In genomic region chr20:8633366-8633765, GRCh38 we compare ENCODE assay signal across 22 cellular contexts.
DNase-seq lines count a peak whose midpoint lies in the region; ATAC-seq and TF ChIP-seq lines count a peak whose summit lies in the region.
"Had no signal": no experiment of that assay in that cellular context is flagged by ENCODE, and none has a peak within 500 bp of the region (broad histone marks: within the 10 kb centered on the region; RNA-seq: fewer than 3 reads in every experiment).

No MANE protein-coding gene starts in this region.

- no peaks in the 10 kb centered on the region for H3F3A ChIP-seq in PC-9 (ENCODE audit: insufficient read depth, low read depth)

- H3K18ac ChIP-seq in mesenchymal stem cell (ENCODE audit: low read depth in 1 of 2, low read length in 2 of 2), result no peak overlapping the region

- WGBS in mesenchymal stem cell, result 74% methylated on average over 1 of the region's 1 CpG

- H3K36me3 ChIP-seq in mesenchymal stem cell (ENCODE audit: control insufficient read depth in 1 of 2, insufficient read depth in 2 of 2, low read depth in 1 of 2, low read length in 2 of 2) (no peaks in the 10 kb centered on the region), breast epithelium (no peaks in the 10 kb centered on the region), PC-9 (ENCODE audit: low read depth) (no peaks in the 10 kb centered on the region)
- H3K36me3 ChIP-seq: HAP-1 had no signal

- H3K23ac ChIP-seq in mesenchymal stem cell (ENCODE audit: low read length in 2 of 2), result no peak overlapping the region

- DNase-seq in EH (ENCODE audit: low read depth) (peak; percentile 81), RPMI7951 (ENCODE audit: low read depth) (peak; percentile 46), epithelial cell of esophagus (ENCODE audit: low read depth) (peak; percentile 14), mesenchymal stem cell (no peak), NCI-H128 (lab: John Stamatoyannopoulos, UW; ENCODE audit: unreplicated experiment) (no peak), breast epithelium (ENCODE audit: low spot score in 2 of 2) (no peak), PC-9 (no peak)
- DNase-seq: activated CD4-positive, alpha-beta T cell treated with anti-CD3 and anti-CD28 coated beads for 48 hours; CD8-positive, alpha-beta memory T cell; DMS79; Kasumi-1; left colon; natural killer cell; NCI-H1105 treated with DMSO at 0.1 percent for 48 hours; NCI-H524; stimulated activated naive B cell treated with anti-CD40 and anti-IgM and Interleukin-4, amounts not matched to agents 10 μg/mL and 1 μg/mL and 100 μg/mL, for 72 hours had no signal

- no peak overlapping the region for H2BK5ac ChIP-seq in mesenchymal stem cell (ENCODE audit: low read depth, low read length, poor library complexity, severe bottlenecking)

- H3K9me2 ChIP-seq in PC-9 (ENCODE audit: insufficient read depth), result no peaks in the 10 kb centered on the region

- no peak overlapping the region for H4K8ac ChIP-seq in mesenchymal stem cell (ENCODE audit: low read length)

- no peak for ATAC-seq in HG02885 (IDR thresholded peaks at IDR 0.05; ENCODE audit: poor library complexity, unreplicated experiment)
- ATAC-seq: activated naive CD4-positive, alpha-beta T cell treated with anti-CD3 and anti-CD28 coated beads, Interleukin-2, amount 50 U/mL, for 72 hours; left colon; natural killer cell; Right ventricle myocardium inferior; sciatic nerve; stimulated activated naive B cell treated with anti-CD40 and anti-IgM and Interleukin-4, amounts not matched to agents 10 μg/mL and 1 μg/mL and 100 μg/mL, for 72 hours had no signal

- H2AFZ ChIP-seq in mesenchymal stem cell (ENCODE audit: low read depth, low read length), result no peak overlapping the region
- no peak overlapping the region for H2AFZ ChIP-seq in PC-9
- H2AFZ ChIP-seq: parathyroid adenoma had no signal

- H2BK15ac ChIP-seq in mesenchymal stem cell (ENCODE audit: low read depth, poor library complexity, severe bottlenecking), result no peak overlapping the region

- H2AK5ac ChIP-seq in mesenchymal stem cell (ENCODE audit: low read length, severe bottlenecking), result no peak overlapping the region

- POLR2A ChIA-PET in PC-9 (lab: Charles Lee; ENCODE audit: unreplicated experiment), result no interaction called here

- H4K91ac ChIP-seq in mesenchymal stem cell (ENCODE audit: low read length), result no peak overlapping the region

- no peak overlapping the region for H3K14ac ChIP-seq in mesenchymal stem cell (ENCODE audit: low read length in 2 of 2)

- H3K4me1 ChIP-seq in mesenchymal stem cell (ENCODE audit: control insufficient read depth, insufficient read depth, low read depth, low read length), result peaks cover 3% of the 10 kb centered on the region
- no peaks in the 10 kb centered on the region for H3K4me1 ChIP-seq in breast epithelium
- no peaks in the 10 kb centered on the region for H3K4me1 ChIP-seq in PC-9 (replicated peaks; ENCODE audit: insufficient read depth)
- H3K4me1 ChIP-seq: HAP-1 had no signal

- TF ChIP-seq CTCF in epithelial cell of esophagus (IDR thresholded peaks at IDR 0.05; ENCODE audit: insufficient read depth, low read depth, low read length, missing control alignments) (no peak), breast epithelium (IDR thresholded peaks at IDR 0.05) (no peak), PC-9 (conservative IDR thresholded peaks at IDR 0.05) (no peak)

- H3K27ac ChIP-seq in mesenchymal stem cell (ENCODE audit: low read length, poor library complexity, severe bottlenecking) (peak overlapping the region; percentile 61), breast epithelium (no peak overlapping the region), PC-9 (no peak overlapping the region)
- H3K27ac ChIP-seq: parathyroid adenoma had no signal

- no peak overlapping the region for H3K4me3 ChIP-seq in epithelial cell of esophagus (ENCODE audit: low read length)
- no peak overlapping the region for H3K4me3 ChIP-seq in mesenchymal stem cell (ENCODE audit: insufficient read depth in 1 of 2, low read depth in 1 of 2, low read length in 2 of 2)
- no peak overlapping the region for H3K4me3 ChIP-seq in breast epithelium
- no peak overlapping the region for H3K4me3 ChIP-seq in PC-9
- H3K4me3 ChIP-seq: HAP-1 had no signal

- CTCF ChIA-PET in PC-9 (lab: Charles Lee), result no interaction called here

- no peaks in the 10 kb centered on the region for H3K79me2 ChIP-seq in PC-9 (ENCODE audit: low read depth)
- H3K79me2 ChIP-seq: parathyroid adenoma had no signal

- H4K20me1 ChIP-seq in PC-9 (ENCODE audit: insufficient read depth), result no peaks in the 10 kb centered on the region

- intact Hi-C loops in breast epithelium (cut with DNase I; ENCODE audit: low total_unique reads) (no loop called here), PC-9 (cut with micrococcal nuclease; ENCODE audit: unreplicated experiment) (no loop called here)

- H3K4ac ChIP-seq in mesenchymal stem cell (ENCODE audit: low read depth in 1 of 2, low read length in 2 of 2), result no peak overlapping the region

- H3K27me3 ChIP-seq in mesenchymal stem cell (ENCODE audit: control insufficient read depth in 1 of 2, insufficient read depth in 1 of 2, low read length in 2 of 2) (no peaks in the 10 kb centered on the region), breast epithelium (no peaks in the 10 kb centered on the region), PC-9 (ENCODE audit: insufficient read depth, low read depth) (no peaks in the 10 kb centered on the region)

- H3K9ac ChIP-seq in mesenchymal stem cell (ENCODE audit: low read length), result no peak overlapping the region
- H3K9ac ChIP-seq: parathyroid adenoma had no signal

- no peak for TF ChIP-seq POLR2A in breast epithelium (IDR thresholded peaks at IDR 0.05)

- no peak overlapping the region for H2BK12ac ChIP-seq in mesenchymal stem cell (ENCODE audit: low read length in 2 of 2)

- no peaks in the 10 kb centered on the region for H3K79me1 ChIP-seq in mesenchymal stem cell (replicated peaks; ENCODE audit: low read length, poor library complexity, severe bottlenecking)

- BruUV-seq in PC-9 (replicated peaks; lab: Mats Ljungman, UMichigan), result no TSS peak

- no peaks in the 10 kb centered on the region for H3K9me3 ChIP-seq in mesenchymal stem cell (ENCODE audit: control insufficient read depth, low read length)
- no peaks in the 10 kb centered on the region for H3K9me3 ChIP-seq in breast epithelium
- no peaks in the 10 kb centered on the region for H3K9me3 ChIP-seq in PC-9 (ENCODE audit: insufficient read depth, low read depth)
- H3K9me3 ChIP-seq: HAP-1 had no signal

- no peak overlapping the region for H2BK120ac ChIP-seq in mesenchymal stem cell (ENCODE audit: low read depth, low read length)

- no peak overlapping the region for H3K4me2 ChIP-seq in mesenchymal stem cell (ENCODE audit: low read length, poor library complexity, severe bottlenecking)
- no peak overlapping the region for H3K4me2 ChIP-seq in PC-9

Comparison
In these comparisons a context has a peak if more than half of its experiments do, and no peak if none do; other contexts are left out.
1. DNase-seq: peak in EH (single experiment), RPMI7951 (single experiment) and epithelial cell of esophagus (single experiment); none in mesenchymal stem cell (single experiment), NCI-H128 (single experiment), breast epithelium (0 of 2) and PC-9 (0 of 2).